21 cellular contexts compared by ENCODE assay signal in genomic region chr1:4702927-4703326, GRCh38. TPM values are rescaled to one million over a fixed set of nuclear protein-coding genes. Genes with fewer than 3 reads are reported as not detected.
DNase-seq lines count a peak whose midpoint lies in the region; ATAC-seq and TF ChIP-seq lines count a peak whose summit lies in the region.
"Had no signal": no experiment of that assay in that cellular context is flagged by ENCODE, and none has a peak within 500 bp of the region (broad histone marks: within the 10 kb centered on the region; RNA-seq: fewer than 3 reads in every experiment).

No MANE protein-coding gene starts in this region.

- H3K9me3 ChIP-seq in HAP-1 = no peaks in the 10 kb centered on the region
- H3K9me3 ChIP-seq: prostate gland, transverse colon had no signal

- CTCF ChIA-PET in GM10248 (lab: Yijun Ruan, JAX) = no interaction called here

- DNase-seq in EH (ENCODE audit: low read depth) (peak; percentile 98), M059J (ENCODE audit: low read depth) (peak; percentile 67), brain pericyte (ENCODE audit: low read depth, low spot score) (peak; percentile 63), kidney tubule cell (ENCODE audit: low spot score) (peak; percentile 71), SW480 (ENCODE audit: low spot score) (no peak), HAP-1 (ENCODE audit: low spot score in 2 of 2) (no peak), GM10248 (ENCODE audit: extremely low spot score) (no peak)
- DNase-seq: activated CD4-positive, alpha-beta T cell treated with anti-CD3 and anti-CD28 coated beads, Interleukin-2, amount 10 ng/mL, durations not matched to agents 7 days and 5 days; activated gamma-delta T cell treated with Interleukin-2 at 50 U/mL for 16 hours; activated T-cell treated with anti-CD3 and anti-CD28 coated beads for 4 hours; AML-193; cerebellar nuclear complex; effector memory CD8-positive, alpha-beta T cell; midbrain; NCI-H226; nephron progenitor cell; stimulated activated CD4-positive, alpha-beta T cell treated with anti-CD3 and anti-CD28 coated beads, Interleukin-2, amount 100 ng/mL, for 48 hours; transverse colon had no signal

- no peaks in the 10 kb centered on the region for H3K27me3 ChIP-seq in HAP-1 (ENCODE audit: low read depth)
- H3K27me3 ChIP-seq: transverse colon had no signal

- no peaks in the 10 kb centered on the region for H3K4me1 ChIP-seq in HAP-1
- H3K4me1 ChIP-seq: prostate gland, transverse colon had no signal

- no peak for ATAC-seq in HG02852 (IDR thresholded peaks at IDR 0.05; ENCODE audit: unreplicated experiment)
- ATAC-seq: effector memory CD8-positive, alpha-beta T cell had no signal

- no peak for TF ChIP-seq CTCF in GM10248 (IDR thresholded peaks at IDR 0.05; ENCODE audit: control extremely low read depth, extremely low read depth, low read depth, missing control alignments)

- POLR2A ChIA-PET in GM10248 (lab: Yijun Ruan, JAX) = no interaction called here

- H3K36me3 ChIP-seq in HAP-1 (replicated peaks) = no peaks in the 10 kb centered on the region
- H3K36me3 ChIP-seq: prostate gland, transverse colon had no signal

- H3K4me3 ChIP-seq in HAP-1 = no peak overlapping the region
- H3K4me3 ChIP-seq: prostate gland, skin epidermis, transverse colon had no signal

- in situ Hi-C loops in HAP-1 (cut with MboI; ENCODE audit: low sequenced_read_pairs) = no loop called here

RNA-seq across cellular contexts. Expression of gene AJAP1, which starts 48.5 kb away (rescaled TPM):
- total RNA-seq in M059J (2014; rRNA removed; shearing (Covaris generic)) = not detected in 2 replicates
- total RNA-seq: activated CD4-positive, alpha-beta T cell treated with anti-CD3 and anti-CD28 coated beads, Interleukin-2, amount 10 ng/mL, durations not matched to agents 7 days and 5 days had no signal

Comparison
In these comparisons a context has a peak if more than half of its experiments do, and no peak if none do; other contexts are left out.
1. DNase-seq: peak in EH (single experiment), M059J (single experiment), brain pericyte (single experiment) and kidney tubule cell (single experiment); none in SW480 (single experiment), HAP-1 (0 of 2) and GM10248 (single experiment).